In the genomic region with DNA sequence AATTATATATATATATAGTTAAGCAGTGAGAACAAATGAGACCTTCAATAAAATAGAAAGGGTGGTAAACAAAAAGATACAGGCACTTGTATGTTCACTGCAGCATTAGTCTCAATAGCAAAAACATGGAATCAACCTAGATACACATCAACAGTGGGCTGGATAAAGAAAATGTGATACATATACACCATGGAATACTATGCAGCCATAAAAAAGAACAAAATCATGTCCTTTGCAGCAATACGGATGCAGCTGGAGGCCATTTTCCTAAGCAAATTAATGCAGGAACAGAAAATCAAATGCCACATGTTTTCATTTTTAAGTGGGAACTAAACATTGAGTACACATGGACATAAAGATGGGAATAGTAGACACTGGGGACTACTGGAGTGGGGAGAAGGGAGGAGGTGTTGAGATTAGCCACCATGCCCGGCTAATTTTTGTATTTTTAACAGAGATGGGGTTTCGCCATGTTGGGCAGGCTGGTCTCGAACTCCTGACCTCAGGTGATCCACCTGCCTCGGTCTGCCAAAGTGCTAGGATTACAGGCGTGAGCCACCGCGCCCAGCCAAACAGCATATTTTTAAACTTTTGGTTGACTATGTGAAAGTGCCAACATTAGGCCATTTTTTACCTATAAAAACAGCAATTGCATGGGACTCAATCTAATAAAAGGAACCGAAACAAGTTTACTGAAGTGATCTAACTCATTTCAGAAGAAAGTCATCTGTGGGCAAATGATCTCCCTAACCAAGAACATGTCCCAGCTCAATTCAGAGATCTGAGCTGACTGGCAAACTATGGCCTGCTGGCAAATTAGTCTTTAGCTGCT, we compare ENCODE assay signal across 14 cellular contexts. TPM values are rescaled to one million over a fixed set of nuclear protein-coding genes. Genes with fewer than 3 reads are reported as not detected.
DNase-seq lines count a peak whose midpoint lies in the region; ATAC-seq, FAIRE-seq and TF ChIP-seq lines count a peak whose summit lies in the region.
"Had no signal": no experiment of that assay in that cellular context is flagged by ENCODE, and none has a peak within 500 bp of the region (broad histone marks: within the 10 kb centered on the region; RNA-seq: fewer than 3 reads in every experiment).

No MANE protein-coding gene starts in this region.

- peaks cover 23% of the 10 kb centered on the region for H3K4me1 Mint-ChIP-seq in activated B cell treated with CpG ODN at 0.5 μM for 24 hours

- H3K36me3 Mint-ChIP-seq in activated B cell treated with CpG ODN at 0.5 μM for 24 hours (ENCODE audit: low read depth): no peaks in the 10 kb centered on the region
- H3K36me3 Mint-ChIP-seq: type B pancreatic cell had no signal

- intact Hi-C loops in activated B cell treated with CpG ODN at 0.5 μM for 24 hours (cut with micrococcal nuclease): loop anchor here (1.0 kb wide), 2 partner anchors 23 to 63 kb away; a partner anchor contains a TSS

- ATAC-seq in GM18861 (IDR thresholded peaks at IDR 0.05; ENCODE audit: unreplicated experiment): peak; percentile 95
- ATAC-seq in GM21717 (IDR thresholded peaks at IDR 0.05; ENCODE audit: unreplicated experiment): peak; percentile 87
- ATAC-seq in HG03460 (IDR thresholded peaks at IDR 0.05; ENCODE audit: unreplicated experiment): peak; percentile 52
- peak; percentile 87 for ATAC-seq in activated B cell treated with CpG ODN at 0.5 μM for 24 hours (ENCODE audit: low read depth)

- no peak overlapping the region for H3K4me3 Mint-ChIP-seq in activated B cell treated with CpG ODN at 0.5 μM for 24 hours
- H3K4me3 Mint-ChIP-seq: type B pancreatic cell had no signal

- CTCF ChIA-PET in activated B cell treated with CpG ODN at 0.5 μM for 24 hours (lab: Charles Lee): interaction anchor here (1.1 kb wide), 1 partner anchor 10 kb away, joined by 3 read pairs; no protein-coding TSS in a partner anchor

- DNase-seq in activated B cell treated with CpG ODN at 0.5 μM for 24 hours: no peak
- DNase-seq in HT-29 (ENCODE audit: low spot score): no peak
- DNase-seq in stimulated activated CD4-positive, alpha-beta T cell treated with anti-CD3 and anti-CD28 coated beads, Interleukin-4, amount 100 ng/mL, for 24 hours: no peak
- no peak for DNase-seq in stimulated activated CD4-positive, alpha-beta T cell treated with anti-CD3 and anti-CD28 coated beads, Interleukin-4, amount 100 ng/mL, for 4 hours
- DNase-seq in H54 (ENCODE audit: insufficient read length, low spot score): no peak
- DNase-seq: activated gamma-delta T cell, DMS53, esophagus squamous epithelium, MM.1S had no signal

- TF ChIP-seq POLR2A in H54 (IDR thresholded peaks at IDR 0.05; ENCODE audit: low read depth, low read length): no peak

- H3K27ac Mint-ChIP-seq in activated B cell treated with CpG ODN at 0.5 μM for 24 hours: peak overlapping the region; percentile 80
- H3K27ac Mint-ChIP-seq: type B pancreatic cell had no signal

- no peak for TF ChIP-seq CTCF in activated B cell treated with CpG ODN at 0.5 μM for 24 hours (IDR thresholded peaks at IDR 0.05)

- POLR2A ChIA-PET in activated B cell treated with CpG ODN at 0.5 μM for 24 hours (lab: Charles Lee): interaction anchor here (1.4 to 2.5 kb wide), 3 partner anchors 23 to 213 kb away, joined by 3 to 15 read pairs (median 4); a partner anchor contains a TSS

- H3K9me3 Mint-ChIP-seq in activated B cell treated with CpG ODN at 0.5 μM for 24 hours: peaks cover 5% of the 10 kb centered on the region

- no peak for FAIRE-seq in H54 (lab: Jason Lieb, UNC)
- FAIRE-seq: HTR-8/SVneo had no signal

- H3K27me3 Mint-ChIP-seq in activated B cell treated with CpG ODN at 0.5 μM for 24 hours: no peaks in the 10 kb centered on the region
- H3K27me3 Mint-ChIP-seq: type B pancreatic cell had no signal

RNA-seq across cellular contexts. Expression of a gene that starts 23.7 kb away (rescaled TPM):
- total RNA-seq in activated B cell treated with CpG ODN at 0.5 μM for 24 hours: 7.3 and 10.2 TPM in 2 replicates
- 0.97 TPM in 1 of 2 replicates, not detected in the other for total RNA-seq in HT-29 (2014; rRNA removed; shearing (Covaris generic))
